1 cellular context compared by ENCODE assay signal in the genomic region with DNA sequence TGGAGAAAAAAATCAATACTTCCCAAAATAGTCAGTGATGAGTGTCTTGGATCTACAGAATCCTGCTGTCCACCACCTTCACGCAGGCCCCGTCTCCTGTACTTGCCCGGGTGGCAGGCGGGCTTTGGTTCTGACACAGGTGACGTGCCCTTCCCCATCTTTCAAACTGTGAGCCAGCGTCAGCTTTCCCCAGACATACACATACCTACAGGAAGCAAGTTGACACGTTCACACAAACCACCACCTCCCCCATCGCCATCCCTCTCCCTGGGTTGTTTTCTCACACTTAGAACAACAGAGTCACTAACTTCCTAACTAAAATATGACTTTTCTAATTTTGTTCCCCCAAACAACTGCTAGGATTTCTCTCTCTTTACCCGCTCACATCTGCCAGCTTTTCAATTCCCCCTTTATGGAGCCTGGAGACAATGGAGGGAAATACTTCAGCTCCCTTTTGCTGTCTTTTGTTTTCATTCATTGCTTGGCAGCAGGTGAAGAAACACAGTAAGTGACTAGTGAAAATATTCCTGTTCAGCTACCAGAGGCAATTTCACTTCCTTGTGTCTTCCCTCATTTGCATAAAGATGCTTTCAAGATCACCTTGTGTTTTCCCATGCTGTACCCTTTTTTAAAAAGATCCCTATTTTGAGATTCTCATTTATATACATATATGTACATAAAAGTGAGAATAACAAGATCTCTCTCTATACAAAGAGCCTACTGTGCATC.
TF ChIP-seq lines count a peak whose summit lies in the region.

No MANE protein-coding gene starts in this region.

TF ChIP-seq in GM23338, 12 proteins besides CTCF, POLR2A, EP300 and RAD21:
- no peak for TF ChIP-seq REST (IDR thresholded peaks at IDR 0.05; ENCODE audit: unreplicated experiment)
- no peak for TF ChIP-seq ZNF462 (CRISPR knock-in tag; IDR thresholded peaks at IDR 0.05)
- no peak for TF ChIP-seq EZH2 (IDR thresholded peaks at IDR 0.05; ENCODE audit: low read depth, unreplicated experiment)
- TF ChIP-seq POLR2AphosphoS5 (IDR thresholded peaks at IDR 0.05; ENCODE audit: low read depth): no peak
